In the genomic region with DNA sequence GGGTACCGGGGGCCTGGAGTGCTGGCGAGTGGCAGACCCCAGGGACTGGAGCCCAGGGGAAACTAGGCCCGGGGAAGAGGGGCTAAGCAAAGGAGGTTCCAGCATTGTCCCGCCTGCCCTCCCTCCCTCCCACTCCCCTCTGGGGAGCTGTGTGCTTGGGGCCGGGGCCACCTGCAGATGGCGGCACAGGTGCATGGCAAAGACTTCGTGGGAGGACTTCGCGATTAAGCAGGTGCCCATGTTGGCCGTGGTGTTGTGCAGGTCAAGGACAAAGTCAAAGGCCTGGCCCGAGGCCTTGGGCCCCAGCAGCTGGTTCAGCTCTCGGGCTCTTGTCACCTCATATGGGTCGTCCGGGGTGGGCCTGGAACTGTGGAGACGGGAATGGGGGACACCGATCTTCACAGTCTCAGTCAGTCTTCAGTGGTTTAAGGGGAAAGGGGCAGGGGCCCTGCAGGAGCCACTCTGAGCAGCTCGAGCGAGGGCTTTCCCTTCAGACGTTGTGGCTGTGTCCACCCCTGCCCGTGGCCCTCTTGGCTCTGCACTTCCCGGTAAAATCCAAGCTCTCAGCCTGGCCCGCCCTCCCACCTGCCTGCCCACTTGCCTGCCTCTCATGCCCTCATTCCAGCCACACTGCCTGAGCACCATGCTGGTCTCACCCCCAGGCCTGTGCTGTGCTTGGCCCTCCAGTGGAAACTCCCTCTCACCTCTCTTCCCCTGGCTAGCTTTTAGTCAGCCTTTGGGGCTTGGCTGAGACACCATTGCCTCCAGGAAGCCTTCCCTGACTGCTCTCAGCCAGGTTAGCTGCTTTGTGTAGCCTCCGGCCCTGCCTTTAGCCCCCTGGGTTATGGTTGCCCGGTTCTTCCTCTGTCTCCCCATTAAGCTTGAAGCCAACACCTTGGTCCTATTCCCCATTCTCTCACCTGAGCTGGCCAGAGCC, we compare ENCODE assay signal across 15 cellular contexts. TPM values are rescaled to one million over a fixed set of nuclear protein-coding genes. Genes with fewer than 3 reads are reported as not detected.
DNase-seq lines count a peak whose midpoint lies in the region; ATAC-seq and TF ChIP-seq lines count a peak whose summit lies in the region.
"Had no signal": no experiment of that assay in that cellular context is flagged by ENCODE, and none has a peak within 500 bp of the region (broad histone marks: within the 10 kb centered on the region; RNA-seq: fewer than 3 reads in every experiment).

No MANE protein-coding gene starts in this region.

- H3K27ac ChIP-seq in RWPE2 (ENCODE audit: poor library complexity, severe bottlenecking): no peak overlapping the region
- H3K27ac ChIP-seq: gastroesophageal sphincter, tibial artery had no signal

- TF ChIP-seq CTCF in CD14-positive monocyte (IDR thresholded peaks at IDR 0.05): no peak
- peak; percentile 37 for TF ChIP-seq CTCF in GM12874 (IDR thresholded peaks at IDR 0.05; ENCODE audit: insufficient read depth, low read depth, low read length)
- no peak for TF ChIP-seq CTCF in RWPE2 (IDR thresholded peaks at IDR 0.05; ENCODE audit: poor library complexity, severe bottlenecking)

- no peaks in the 10 kb centered on the region for H3K9me3 ChIP-seq in RWPE2 (ENCODE audit: severe bottlenecking)
- H3K9me3 ChIP-seq: gastroesophageal sphincter had no signal

- H3K27me3 ChIP-seq in RWPE2 (ENCODE audit: insufficient read depth, poor library complexity, severe bottlenecking): no peaks in the 10 kb centered on the region

- DNase-seq in CD14-positive monocyte (ENCODE audit: low spot score): peak; percentile 40
- peak; percentile 44 for DNase-seq in RWPE2 (ENCODE audit: low spot score)
- peak; percentile 58 for DNase-seq in islet precursor cell
- DNase-seq in posterior vena cava (ENCODE audit: low spot score): no peak
- no peak for DNase-seq in NCI-H2227 treated with DMSO at 0.1 percent for 48 hours (lab: John Stamatoyannopoulos, UW)
- no peak for DNase-seq in NOMO-1 treated with DMSO at 0.1 percent for 48 hours (lab: John Stamatoyannopoulos, UW; ENCODE audit: unreplicated experiment)
- no peak for DNase-seq in HCEC 1CT
- DNase-seq: dermis blood vessel endothelial cell, NCI-H2107 had no signal

- no peak for ATAC-seq in RWPE2 (ENCODE audit: low read depth)
- ATAC-seq: gastroesophageal sphincter had no signal

- H3K27ac Mint-ChIP-seq in CD14-positive monocyte: peak overlapping the region in 1 of 7 donors; percentile 21
- H3K27ac Mint-ChIP-seq: activated naive CD8-positive, alpha-beta T cell had no signal

- H3K27me3 Mint-ChIP-seq in CD14-positive monocyte (ENCODE audit: low read depth in 3 of 3): peaks cover 10 to 37% (median 29%) of the 10 kb centered on the region in 3 donors
- H3K27me3 Mint-ChIP-seq: activated naive CD8-positive, alpha-beta T cell had no signal

- H3K36me3 ChIP-seq in RWPE2 (ENCODE audit: low read depth): no peaks in the 10 kb centered on the region
- H3K36me3 ChIP-seq: gastroesophageal sphincter, tibial artery had no signal

- H3K36me3 Mint-ChIP-seq in CD14-positive monocyte: no peaks in the 10 kb centered on the region
- H3K36me3 Mint-ChIP-seq: activated naive CD8-positive, alpha-beta T cell had no signal

- H3K9me3 Mint-ChIP-seq in CD14-positive monocyte: peaks cover 3 to 13% (median 6%) of the 10 kb centered on the region in 7 donors

- H3K4me3 ChIP-seq in RWPE2 (ENCODE audit: severe bottlenecking): no peak overlapping the region
- H3K4me3 ChIP-seq: gastroesophageal sphincter, tibial artery had no signal

- intact Hi-C loops in CD14-positive monocyte (cut with micrococcal nuclease) (no loop called here), posterior vena cava (cut with DNase I) (no loop called here)

- H3K4me3 Mint-ChIP-seq in CD14-positive monocyte: no peak overlapping the region

- peaks cover 42% of the 10 kb centered on the region for H3K4me1 Mint-ChIP-seq in CD14-positive monocyte

- no peaks in the 10 kb centered on the region for H3K4me1 ChIP-seq in RWPE2 (ENCODE audit: insufficient read depth, poor library complexity, severe bottlenecking)
- H3K4me1 ChIP-seq: gastroesophageal sphincter, tibial artery had no signal

RNA-seq across cellular contexts. Expression of a gene that starts 4.7 kb away (rescaled TPM):
- polyA plus RNA-seq in CD14-positive monocyte: under 1 TPM; 0.16 to 0.21 TPM
- not detected for total RNA-seq in posterior vena cava
- total RNA-seq: dermis blood vessel endothelial cell, gastroesophageal sphincter, pulmonary artery endothelial cell had no signal

RNA-seq across cellular contexts. Expression of a gene that starts 6.2 kb away (rescaled TPM):
- polyA plus RNA-seq in CD14-positive monocyte: not detected
- not detected for total RNA-seq in posterior vena cava
- total RNA-seq: dermis blood vessel endothelial cell, gastroesophageal sphincter, lower leg skin, pulmonary artery endothelial cell had no signal

RNA-seq across cellular contexts. Expression of a gene that starts 16.1 kb away (rescaled TPM):
- 1 to 10 TPM; 1.3 to 1.4 TPM for polyA plus RNA-seq in CD14-positive monocyte
- total RNA-seq in posterior vena cava: 1 to 10 TPM; 4.6 to 5.7 TPM

RNA-seq across cellular contexts. Expression of a gene that starts 28.6 kb away (rescaled TPM):
- polyA plus RNA-seq in CD14-positive monocyte: not detected
- total RNA-seq in posterior vena cava: not detected
- total RNA-seq: dermis blood vessel endothelial cell, pulmonary artery endothelial cell had no signal

RNA-seq across cellular contexts. Expression of a gene that starts 39.1 kb away (rescaled TPM):
- polyA plus RNA-seq in CD14-positive monocyte: 10 to 100 TPM; 71.6 to 72.1 TPM
- 100 to 1,000 TPM; 112 to 116 TPM for total RNA-seq in posterior vena cava

Comparison
In these comparisons a context has a peak if more than half of its experiments do, and no peak if none do; other contexts are left out.
1. DNase-seq: peak in CD14-positive monocyte (single experiment), RWPE2 (single experiment) and islet precursor cell (single experiment); none in posterior vena cava (single experiment), NCI-H2227 treated with DMSO at 0.1 percent for 48 hours (single experiment), NOMO-1 treated with DMSO at 0.1 percent for 48 hours (single experiment) and HCEC 1CT (single experiment).